ENCODE assay signal across 8 cellular contexts in genomic region chr17:57892820-57893595, GRCh38. TPM values are rescaled to one million over a fixed set of nuclear protein-coding genes. Genes with fewer than 3 reads are reported as not detected.
DNase-seq lines count a peak whose midpoint lies in the region; ATAC-seq and TF ChIP-seq lines count a peak whose summit lies in the region.

No MANE protein-coding gene starts in this region.

- no peak overlapping the region for H3K4me3 Mint-ChIP-seq in CD4-positive, alpha-beta T cell

- CTCF ChIA-PET in CD4-positive, alpha-beta T cell (lab: Charles Lee) = interaction anchor here (0.7 to 2.2 kb wide), 12 partner anchors 22 to 762 kb away, joined by 3 to 21 read pairs (median 4); partner anchors contain the start of gene SRSF1

- H3K27ac ChIP-seq in CD4-positive, alpha-beta T cell (ENCODE audit: low read depth, low read length) = no peak overlapping the region
- peak overlapping the region; percentile 91 for H3K27ac ChIP-seq in muscle layer of duodenum (ENCODE audit: low read length)
- peak overlapping the region; percentile 77 to 89 for H3K27ac ChIP-seq in uterus

- peak; percentile 39 for TF ChIP-seq CTCF in CD4-positive, alpha-beta T cell (IDR thresholded peaks at IDR 0.05)
- TF ChIP-seq CTCF in uterus (IDR thresholded peaks at IDR 0.05) = no peak

- no peak for DNase-seq in CD4-positive, alpha-beta T cell
- peak; percentile 96 for DNase-seq in Kasumi-1 (lab: John Stamatoyannopoulos, UW)
- DNase-seq in SW480 (ENCODE audit: low spot score) = peak; percentile 90
- peak; percentile 100 for DNase-seq in fibroblast of peridontal ligament (ENCODE audit: extremely low read depth)
- DNase-seq in uterus = peak; percentile 90 to 92
- DNase-seq in NCI-H446 treated with DMSO at 0.1 percent for 48 hours (lab: John Stamatoyannopoulos, UW) = no peak

- ATAC-seq in CD4-positive, alpha-beta T cell (ENCODE audit: poor library complexity) = peak; percentile 17
- ATAC-seq in GM21825 (IDR thresholded peaks at IDR 0.05; ENCODE audit: unreplicated experiment) = no peak

- no peaks in the 10 kb centered on the region for H3K9me3 ChIP-seq in CD4-positive, alpha-beta T cell (ENCODE audit: control insufficient read depth, low read length)
- no peaks in the 10 kb centered on the region for H3K9me3 ChIP-seq in muscle layer of duodenum (ENCODE audit: control insufficient read depth in 1 of 2, low read length in 2 of 2)
- H3K9me3 ChIP-seq in uterus = no peaks in the 10 kb centered on the region

- intact Hi-C loops in CD4-positive, alpha-beta T cell (cut with DNase I, micrococcal nuclease) = loop anchor here (1.0 to 5.0 kb wide), 5 partner anchors 102 to 279 kb away; no protein-coding TSS in a partner anchor
- intact Hi-C loops in uterus (cut with DNase I; ENCODE audit: low total_unique reads) = no loop called here

- H3K4me1 Mint-ChIP-seq in CD4-positive, alpha-beta T cell (ENCODE audit: low read depth) = peaks cover 6% of the 10 kb centered on the region

- H3K27me3 Mint-ChIP-seq in CD4-positive, alpha-beta T cell = peaks cover 6% of the 10 kb centered on the region

- no peak overlapping the region for H3K27ac Mint-ChIP-seq in CD4-positive, alpha-beta T cell

- TF ChIP-seq POLR2A in uterus (IDR thresholded peaks at IDR 0.05) = peak; percentile 7 to 11

- H3K36me3 ChIP-seq in muscle layer of duodenum (ENCODE audit: control insufficient read depth in 1 of 2, insufficient read depth in 2 of 2, low read length in 2 of 2) = no peaks in the 10 kb centered on the region
- H3K36me3 ChIP-seq in uterus = no peaks in the 10 kb centered on the region

- POLR2A ChIA-PET in CD4-positive, alpha-beta T cell (lab: Charles Lee) = interaction anchor here (0.8 to 1.2 kb wide), 3 partner anchors 34 to 106 kb away, joined by 3 to 4 read pairs (median 3); no protein-coding TSS in a partner anchor

- H3K27me3 ChIP-seq in CD4-positive, alpha-beta T cell (ENCODE audit: control insufficient read depth, insufficient read depth, low read length) = no peaks in the 10 kb centered on the region
- no peaks in the 10 kb centered on the region for H3K27me3 ChIP-seq in muscle layer of duodenum (ENCODE audit: low read depth, low read length)
- no peaks in the 10 kb centered on the region for H3K27me3 ChIP-seq in uterus

- no peaks in the 10 kb centered on the region for H3K36me3 Mint-ChIP-seq in CD4-positive, alpha-beta T cell (ENCODE audit: low read depth)

- no peaks in the 10 kb centered on the region for H3K9me3 Mint-ChIP-seq in CD4-positive, alpha-beta T cell

- H3K4me1 ChIP-seq in muscle layer of duodenum (ENCODE audit: control insufficient read depth in 1 of 2, insufficient read depth in 2 of 2, low read length in 2 of 2) (peaks cover 38 to 80% of the 10 kb centered on the region in 2 donors), uterus (peaks cover 9 to 48% of the 10 kb centered on the region in 2 donors)

- H3K4me3 ChIP-seq in muscle layer of duodenum (ENCODE audit: low read depth in 1 of 2, low read length in 2 of 2) (peak overlapping the region; percentile 12 to 44), uterus (no peak overlapping the region)

RNA-seq across cellular contexts. Expression of gene MRPS23, which starts 43.2 kb away (rescaled TPM):
- 10 to 100 TPM; 14.6 to 14.7 TPM for total RNA-seq in CD4-positive, alpha-beta T cell
- total RNA-seq in uterus = 10 to 100 TPM in 2 of 4 donors, 1 to 10 TPM in 2; 5.9 to 35.2 (median 16.8) TPM

Comparison
In these comparisons a context has a peak if more than half of its experiments do, and no peak if none do; other contexts are left out.
1. DNase-seq: peak in Kasumi-1 (2 of 2), SW480 (single experiment), fibroblast of peridontal ligament (single experiment) and uterus (2 of 2); none in CD4-positive, alpha-beta T cell (0 of 10) and NCI-H446 treated with DMSO at 0.1 percent for 48 hours (single experiment).
2. H3K4me3 ChIP-seq: peak in muscle layer of duodenum (2 of 2); none in uterus (0 of 2).